In the genomic region with DNA sequence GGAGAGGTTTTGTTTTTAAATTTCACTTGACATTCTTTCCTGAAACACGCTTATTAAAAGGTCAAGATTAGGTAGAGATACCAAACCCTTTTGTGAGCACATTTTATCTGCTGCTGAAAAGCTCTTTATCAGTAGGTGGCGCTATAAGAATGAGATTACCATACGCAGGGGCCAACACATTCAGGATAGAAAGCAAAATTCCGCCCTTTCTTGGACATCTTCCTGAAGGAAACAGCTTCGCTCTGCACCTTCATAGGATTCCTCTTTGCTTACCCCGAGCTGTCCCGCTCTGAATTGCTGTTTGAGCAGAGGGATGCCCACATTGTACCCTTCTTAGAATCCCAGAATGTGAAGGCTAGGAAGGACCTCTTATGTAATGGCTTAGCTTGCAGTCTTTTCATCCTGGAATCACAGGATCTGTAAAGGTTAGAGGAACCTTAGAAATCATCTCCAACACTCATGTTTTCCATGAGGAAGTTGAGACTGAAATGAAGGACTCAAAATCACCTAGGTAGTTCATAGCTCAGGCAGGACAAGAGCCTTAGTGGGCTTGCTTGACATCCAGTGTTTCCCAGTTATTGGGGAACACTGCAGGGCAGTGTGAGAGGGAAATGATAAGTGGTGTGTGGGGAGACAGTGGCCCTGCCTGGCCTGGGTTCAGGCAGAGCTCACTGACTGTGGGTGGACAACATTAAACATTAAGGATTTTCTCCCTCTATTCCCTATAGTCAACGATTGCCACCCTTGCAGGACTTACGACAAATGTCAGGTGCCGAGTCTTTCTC, we compare ENCODE assay signal across 8 cellular contexts. TPM values are rescaled to one million over a fixed set of nuclear protein-coding genes. Genes with fewer than 3 reads are reported as not detected.
DNase-seq lines count a peak whose midpoint lies in the region; ATAC-seq and TF ChIP-seq lines count a peak whose summit lies in the region.

No MANE protein-coding gene starts in this region.

- no TSS peak for BruUV-seq in A673 (replicated peaks; lab: Mats Ljungman, UMichigan)

- ATAC-seq in esophagus mucosa (peak; percentile 58), HG03045 (IDR thresholded peaks at IDR 0.05; ENCODE audit: unreplicated experiment) (no peak), aorta (ENCODE audit: low FRiP score) (no peak)

- H3K27me3 ChIP-seq in A673 (replicated peaks; ENCODE audit: insufficient read depth, low read depth, low read length, poor library complexity), result no peaks in the 10 kb centered on the region
- H3K27me3 ChIP-seq in aorta (ENCODE audit: control insufficient read depth in 1 of 2, insufficient read depth in 2 of 2, low read length in 1 of 2), result no peaks in the 10 kb centered on the region

- H3K36me3 ChIP-seq in A673 (ENCODE audit: insufficient read depth, low read length, poor library complexity, severe bottlenecking) (no peaks in the 10 kb centered on the region), aorta (ENCODE audit: control insufficient read depth in 1 of 2, insufficient read depth in 2 of 2, low read length in 1 of 2) (no peaks in the 10 kb centered on the region)

- H3K4me3 ChIP-seq in A673 (ENCODE audit: low read depth, low read length, poor library complexity, severe bottlenecking), result no peak overlapping the region
- H3K4me3 ChIP-seq in aorta (ENCODE audit: low read length in 2 of 2), result no peak overlapping the region

- TF ChIP-seq CTCF in A673 (conservative IDR thresholded peaks at IDR 0.05; ENCODE audit: low read depth, low read length), result peak; percentile 90
- peak; percentile 81 for TF ChIP-seq CTCF in GM10248 (IDR thresholded peaks at IDR 0.05; ENCODE audit: control extremely low read depth, extremely low read depth, low read depth, missing control alignments)

- WGBS in aorta, 2 donors, result 29 to 31% methylated on average over 10 of the region's 10 CpGs

- H3K4me1 ChIP-seq in A673 (ENCODE audit: insufficient read depth, low read length, poor library complexity, severe bottlenecking) (no peaks in the 10 kb centered on the region), aorta (ENCODE audit: control insufficient read depth in 1 of 2, insufficient read depth in 2 of 2, low read length in 2 of 2) (no peaks in the 10 kb centered on the region)

- POLR2A ChIA-PET in A673 (lab: Charles Lee; ENCODE audit: low non-redundant PET), result interaction anchor here (0.6 kb wide), 1 partner anchor 471 kb away, joined by 3 read pairs; no protein-coding TSS in a partner anchor
- POLR2A ChIA-PET in GM10248 (lab: Yijun Ruan, JAX), result no interaction called here

- H3K27ac ChIP-seq in A673 (ENCODE audit: low read depth, low read length, poor library complexity, severe bottlenecking) (no peak overlapping the region), aorta (ENCODE audit: low read depth in 1 of 2, low read length in 2 of 2) (no peak overlapping the region)

- H3K9me3 ChIP-seq in A673 (ENCODE audit: low read depth, low read length, poor library complexity, severe bottlenecking) (no peaks in the 10 kb centered on the region), aorta (ENCODE audit: control insufficient read depth, low read length) (no peaks in the 10 kb centered on the region)

- CTCF ChIA-PET in A673 (lab: Charles Lee) (interaction anchor here (0.6 to 3.9 kb wide), 10 partner anchors 105 to 485 kb away, joined by 3 to 52 read pairs (median 4); no protein-coding TSS in a partner anchor), GM10248 (lab: Yijun Ruan, JAX) (interaction anchor here (0.7 to 11.9 kb wide), 44 partner anchors 8 to 511 kb away, joined by 3 to 281 read pairs (median 5); a partner anchor contains a TSS)

- intact Hi-C loops in A673 (cut with micrococcal nuclease; ENCODE audit: unreplicated experiment) (loop anchor here (1.0 to 5.0 kb wide), 3 partner anchors 185 to 475 kb away; a partner anchor contains a TSS), aorta (cut with DNase I) (loop anchor here (1.0 to 5.0 kb wide), 2 partner anchors 475 kb away; no protein-coding TSS in a partner anchor)

- DNase-seq in A673 (ENCODE audit: low spot score), result peak; percentile 76
- peak; percentile 51 for DNase-seq in GM10248 (ENCODE audit: extremely low spot score)
- peak; percentile 86 to 96 for DNase-seq in NCI-H187 (lab: John Stamatoyannopoulos, UW)
- peak; percentile 15 for DNase-seq in T1000 (lab: John Stamatoyannopoulos, UW)
- DNase-seq in myocyte (ENCODE audit: low read depth), result peak; percentile 62
- no peak for DNase-seq in aorta

RNA-seq across cellular contexts. Expression of a gene that starts 38.7 kb away (rescaled TPM):
- total RNA-seq in A673 (2021) (33.6 and 41.0 TPM in 2 replicates), esophagus mucosa (5.0 TPM), myocyte (29.3 and 29.8 TPM in 2 replicates), aorta (10 to 100 TPM; 22.0 to 40.6 TPM)
- 9.0 TPM for polyA plus RNA-seq in myocyte (2012)
- polyA plus RNA-seq in aorta, result 1 to 10 TPM; 7.5 to 8.7 TPM

Comparison
In these comparisons a context has a peak if more than half of its experiments do, and no peak if none do; other contexts are left out.
1. DNase-seq: peak in A673 (single experiment), GM10248 (single experiment), NCI-H187 (2 of 2), T1000 (single experiment) and myocyte (single experiment); none in aorta (0 of 2).